8 cellular contexts compared by ENCODE assay signal in genomic region chr6:107957165-107957908, GRCh38. TPM values are rescaled to one million over a fixed set of nuclear protein-coding genes. Genes with fewer than 3 reads are reported as not detected.
DNase-seq lines count a peak whose midpoint lies in the region; ATAC-seq and TF ChIP-seq lines count a peak whose summit lies in the region.

No MANE protein-coding gene starts in this region.

- POLR2A ChIA-PET in CD8-positive, alpha-beta memory T cell (lab: Charles Lee): interaction anchor here (0.6 to 1.5 kb wide), 6 partner anchors 10 to 498 kb away, joined by 3 to 5 read pairs (median 3); partner anchors contain the start of genes PDSS2, SCML4 and SNX3
- POLR2A ChIA-PET in SK-N-SH (lab: Yijun Ruan, JAX): interaction anchor here (1.0 kb wide), 1 partner anchor 16 kb away, joined by 5 read pairs; no protein-coding TSS in a partner anchor

- H3K36me3 Mint-ChIP-seq in CD8-positive, alpha-beta memory T cell: peaks cover 0 to 19% (median 7%) of the 10 kb centered on the region in 3 donors

- H3K27ac Mint-ChIP-seq in CD8-positive, alpha-beta memory T cell: peak overlapping the region; percentile 81 to 100 (median 96)

- peaks cover 23% of the 10 kb centered on the region for H3K4me1 ChIP-seq in CD8-positive, alpha-beta memory T cell (ENCODE audit: insufficient read depth, low read length)
- peaks cover 8 to 9% of the 10 kb centered on the region in 2 experiments; a peak in 2 of 4 replicates for H3K4me1 ChIP-seq in SK-N-SH (ENCODE audit: control insufficient read depth in 1 of 2, insufficient read depth in 2 of 2, low read depth in 1 of 2, low read length in 1 of 2)
- peaks cover 28% of the 10 kb centered on the region for H3K4me1 ChIP-seq in adipocyte (ENCODE audit: control insufficient read depth, insufficient read depth, low read length)
- H3K4me1 ChIP-seq in heart right ventricle: peaks cover 5 to 41% (median 32%) of the 10 kb centered on the region in 9 donors
- peaks cover 25% of the 10 kb centered on the region for H3K4me1 ChIP-seq in psoas muscle

- DNase-seq in CD8-positive, alpha-beta memory T cell: peak; percentile 36 to 71 (median 53)
- DNase-seq in SK-N-SH (peak; percentile 75), adipocyte (ENCODE audit: low read depth) (peak; percentile 90), heart right ventricle (peak; percentile 28 to 62), psoas muscle (peak; percentile 37 to 64), ureter (ENCODE audit: low spot score) (peak; percentile 53)

- H3K27me3 Mint-ChIP-seq in CD8-positive, alpha-beta memory T cell: no peaks in the 10 kb centered on the region

- H3K4me2 ChIP-seq in SK-N-SH: peak overlapping the region; percentile 83

- ATAC-seq in GM19351 (IDR thresholded peaks at IDR 0.05; ENCODE audit: unreplicated experiment): peak; percentile 40
- ATAC-seq in HG03565 (IDR thresholded peaks at IDR 0.05; ENCODE audit: unreplicated experiment): peak; percentile 16
- ATAC-seq in heart right ventricle: peak; percentile 25 to 70 (median 46)
- ATAC-seq in psoas muscle: peak; percentile 60 to 71 (median 64)

- TF ChIP-seq EP300 in SK-N-SH (IDR thresholded peaks at IDR 0.05; ENCODE audit: borderline replicate concordance in 1 of 2, low read depth in 1 of 2, low read length in 1 of 2): no peak

- peaks cover 4% of the 10 kb centered on the region for H3F3A ChIP-seq in SK-N-SH (replicated peaks; ENCODE audit: insufficient read depth)

- peak overlapping the region; percentile 78 for H2AFZ ChIP-seq in SK-N-SH (ENCODE audit: low read depth)

- TF ChIP-seq CTCF in SK-N-SH (IDR thresholded peaks at IDR 0.05) (no peak), heart right ventricle (IDR thresholded peaks at IDR 0.05) (no peak), psoas muscle (IDR thresholded peaks at IDR 0.05) (no peak)

- H3K36me3 ChIP-seq in CD8-positive, alpha-beta memory T cell (ENCODE audit: insufficient read depth, low read length): no peaks in the 10 kb centered on the region
- H3K36me3 ChIP-seq in SK-N-SH (replicated peaks in 1 of 2; ENCODE audit: control insufficient read depth in 1 of 2, insufficient read depth in 2 of 2, low read length in 1 of 2) (peaks cover 0 to 3% of the 10 kb centered on the region in 2 experiments), adipocyte (ENCODE audit: control insufficient read depth, insufficient read depth, low read length, severe bottlenecking) (peaks cover 3% of the 10 kb centered on the region), heart right ventricle (peaks cover 0 to 6% (median 0%) of the 10 kb centered on the region in 9 donors), psoas muscle (ENCODE audit: insufficient read depth in 1 of 2, low read depth in 1 of 2) (no peaks in the 10 kb centered on the region)

- H3K4me3 Mint-ChIP-seq in CD8-positive, alpha-beta memory T cell: peak overlapping the region; percentile 94 to 100 (median 98)

- peak overlapping the region; percentile 67 for H3K27ac ChIP-seq in CD8-positive, alpha-beta memory T cell (ENCODE audit: low read depth, low read length)
- H3K27ac ChIP-seq in SK-N-SH (ENCODE audit: low read depth in 2 of 2, low read length in 1 of 2) (peak overlapping the region; percentile 86 to 92), heart right ventricle (peak overlapping the region; percentile 68 to 95 (median 88)), psoas muscle (peak overlapping the region; percentile 94)

- peak overlapping the region; percentile 98 for H3K9ac ChIP-seq in SK-N-SH
- H3K9ac ChIP-seq in adipocyte (ENCODE audit: low read length): peak overlapping the region; percentile 98

- H3K27me3 ChIP-seq in CD8-positive, alpha-beta memory T cell (ENCODE audit: insufficient read depth, low read length, poor library complexity, severe bottlenecking): no peaks in the 10 kb centered on the region
- H3K27me3 ChIP-seq in SK-N-SH (ENCODE audit: insufficient read depth) (no peaks in the 10 kb centered on the region), adipocyte (replicated peaks; ENCODE audit: control insufficient read depth, insufficient read depth, low read length) (no peaks in the 10 kb centered on the region), heart right ventricle (no peaks in the 10 kb centered on the region), psoas muscle (ENCODE audit: insufficient read depth in 3 of 3, low read length in 2 of 3) (no peaks in the 10 kb centered on the region)

- no peaks in the 10 kb centered on the region for H3K9me3 Mint-ChIP-seq in CD8-positive, alpha-beta memory T cell

- peaks cover 31% of the 10 kb centered on the region for H4K20me1 ChIP-seq in SK-N-SH (ENCODE audit: insufficient read depth)

- intact Hi-C loops in heart right ventricle (cut with DNase I) (loop anchor here in 1 of 10 donors (10.0 kb wide), 1 partner anchor 1527 kb away; the partner anchor contains the start of gene ZBTB24), psoas muscle (cut with DNase I) (no loop called here)

- TF ChIP-seq RAD21 in SK-N-SH (IDR thresholded peaks at IDR 0.05; ENCODE audit: low read length): no peak

- no peaks in the 10 kb centered on the region for H3K9me3 ChIP-seq in CD8-positive, alpha-beta memory T cell (ENCODE audit: low read length)
- H3K9me3 ChIP-seq in SK-N-SH (no peaks in the 10 kb centered on the region), adipocyte (ENCODE audit: control insufficient read depth, low read length) (no peaks in the 10 kb centered on the region), heart right ventricle (no peaks in the 10 kb centered on the region), psoas muscle (no peaks in the 10 kb centered on the region)

- peaks cover 24 to 45% (median 40%) of the 10 kb centered on the region in 3 donors for H3K4me1 Mint-ChIP-seq in CD8-positive, alpha-beta memory T cell

- peak overlapping the region; percentile 84 for H3K4me3 ChIP-seq in CD8-positive, alpha-beta memory T cell (ENCODE audit: low read length)
- H3K4me3 ChIP-seq in SK-N-SH (ENCODE audit: low read depth in 2 of 2, low read length in 1 of 2) (peak overlapping the region; percentile 87 to 99), adipocyte (ENCODE audit: low read length) (peak overlapping the region; percentile 95), heart right ventricle (peak overlapping the region; percentile 65 to 93 (median 78)), psoas muscle (peak overlapping the region; percentile 96)

- 3% methylated on average over 25 of the region's 47 CpGs for WGBS in SK-N-SH (ENCODE audit: low lambda C conversion rate)
- WGBS in heart right ventricle, 2 donors: 0% methylated on average over 47 of the region's 47 CpGs
- 0 to 1% (median 0%) methylated on average over 39 to 47 of the region's 47 CpGs for WGBS in psoas muscle, 3 donors

- peaks cover 51% of the 10 kb centered on the region for H3K79me2 ChIP-seq in SK-N-SH (ENCODE audit: insufficient read depth)

- CTCF ChIA-PET in CD8-positive, alpha-beta memory T cell (lab: Charles Lee): no interaction called here
- CTCF ChIA-PET in SK-N-SH (lab: Yijun Ruan, JAX): interaction anchor here (1.0 to 1.2 kb wide), 3 partner anchors 13 to 23 kb away, joined by 3 to 4 read pairs (median 3); no protein-coding TSS in a partner anchor

- H3K9me2 ChIP-seq in SK-N-SH: no peaks in the 10 kb centered on the region

TF ChIP-seq in SK-N-SH, 30 proteins besides CTCF, POLR2A, EP300 and RAD21:
- TF ChIP-seq SIN3A (IDR thresholded peaks at IDR 0.05; ENCODE audit: borderline replicate concordance, low read depth, low read length) (0 out of 2 replicates have a peak, but pooled peaks have one; percentile 14), MEF2A (IDR thresholded peaks at IDR 0.05; ENCODE audit: borderline replicate concordance, low read depth) (no peak), GABPA (IDR thresholded peaks at IDR 0.05; ENCODE audit: low read depth) (peak; percentile 40; the same call in 1 of the 2 replicates), MXI1 (IDR thresholded peaks at IDR 0.05; ENCODE audit: low read depth, low read length) (peak; percentile 71), RFX5 (IDR thresholded peaks at IDR 0.05; ENCODE audit: low read length) (no peak), POLR2AphosphoS5 (IDR thresholded peaks at IDR 0.05; ENCODE audit: low read depth, low read length) (0 out of 2 replicates have a peak, but pooled peaks have one; percentile 34), ELF1 (IDR thresholded peaks at IDR 0.05) (no peak)
TF ChIP-seq in SK-N-SH: peak in this region for 4.

RNA-seq across cellular contexts. Expression of gene SEC63, which starts 0.7 kb away (rescaled TPM):
- total RNA-seq in CD8-positive, alpha-beta memory T cell: 10 to 100 TPM; 75.0 to 85.1 TPM
- 36.4 TPM for polyA plus RNA-seq in CD8-positive, alpha-beta memory T cell
- polyA plus RNA-seq in SK-N-SH (2012; rRNA removed) (13.2 TPM in 2 replicates), heart right ventricle (10 to 100 TPM; 22.5 to 27.4 TPM), psoas muscle (10 to 100 TPM; 15.1 to 23.2 (median 18.5) TPM)
- 17.8 and 27.0 TPM in 2 replicates for polyA plus RNA-seq in SK-N-SH (2012; cell fraction: cytosol; rRNA removed)
- 6.9 and 17.2 TPM in 2 replicates for polyA plus RNA-seq in SK-N-SH (2012; cell fraction: nucleus; rRNA removed)
- total RNA-seq in heart right ventricle (10 to 100 TPM; 42.4 to 68.3 (median 54.2) TPM), psoas muscle (10 to 100 TPM; 21.8 to 53.8 (median 41.3) TPM), ureter (105 TPM)

Comparison
In these comparisons a context has a peak if more than half of its experiments do, and no peak if none do; other contexts are left out.
1. Peak in every context shown above with its lines: DNase-seq, ATAC-seq, H3K4me3 ChIP-seq and H3K27ac ChIP-seq.